1 cellular context compared by ENCODE assay signal in the genomic region with DNA sequence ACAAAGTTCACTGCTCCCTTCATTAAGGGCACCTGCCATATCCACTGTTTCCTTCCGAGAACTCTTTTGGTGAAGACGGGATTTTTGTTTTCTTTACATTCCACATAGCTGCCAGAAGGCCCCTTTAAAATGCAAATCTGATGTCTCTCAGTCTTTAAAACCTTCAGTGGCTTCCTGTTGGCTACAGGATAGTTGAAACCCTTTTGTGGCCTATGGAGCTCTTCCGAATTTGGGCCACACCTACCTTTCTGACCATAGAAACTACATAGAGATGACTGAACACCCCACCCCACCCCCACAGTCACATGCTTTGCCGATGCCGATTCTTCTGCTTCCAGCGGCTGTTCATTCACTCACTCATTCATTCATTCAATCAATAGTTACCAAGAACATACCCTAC.
TF ChIP-seq lines count a peak whose summit lies in the region.

No MANE protein-coding gene starts in this region.

TF ChIP-seq in WTC11, 78 proteins besides CTCF, POLR2A, EP300 and RAD21:
- TF ChIP-seq, protein P1, sequence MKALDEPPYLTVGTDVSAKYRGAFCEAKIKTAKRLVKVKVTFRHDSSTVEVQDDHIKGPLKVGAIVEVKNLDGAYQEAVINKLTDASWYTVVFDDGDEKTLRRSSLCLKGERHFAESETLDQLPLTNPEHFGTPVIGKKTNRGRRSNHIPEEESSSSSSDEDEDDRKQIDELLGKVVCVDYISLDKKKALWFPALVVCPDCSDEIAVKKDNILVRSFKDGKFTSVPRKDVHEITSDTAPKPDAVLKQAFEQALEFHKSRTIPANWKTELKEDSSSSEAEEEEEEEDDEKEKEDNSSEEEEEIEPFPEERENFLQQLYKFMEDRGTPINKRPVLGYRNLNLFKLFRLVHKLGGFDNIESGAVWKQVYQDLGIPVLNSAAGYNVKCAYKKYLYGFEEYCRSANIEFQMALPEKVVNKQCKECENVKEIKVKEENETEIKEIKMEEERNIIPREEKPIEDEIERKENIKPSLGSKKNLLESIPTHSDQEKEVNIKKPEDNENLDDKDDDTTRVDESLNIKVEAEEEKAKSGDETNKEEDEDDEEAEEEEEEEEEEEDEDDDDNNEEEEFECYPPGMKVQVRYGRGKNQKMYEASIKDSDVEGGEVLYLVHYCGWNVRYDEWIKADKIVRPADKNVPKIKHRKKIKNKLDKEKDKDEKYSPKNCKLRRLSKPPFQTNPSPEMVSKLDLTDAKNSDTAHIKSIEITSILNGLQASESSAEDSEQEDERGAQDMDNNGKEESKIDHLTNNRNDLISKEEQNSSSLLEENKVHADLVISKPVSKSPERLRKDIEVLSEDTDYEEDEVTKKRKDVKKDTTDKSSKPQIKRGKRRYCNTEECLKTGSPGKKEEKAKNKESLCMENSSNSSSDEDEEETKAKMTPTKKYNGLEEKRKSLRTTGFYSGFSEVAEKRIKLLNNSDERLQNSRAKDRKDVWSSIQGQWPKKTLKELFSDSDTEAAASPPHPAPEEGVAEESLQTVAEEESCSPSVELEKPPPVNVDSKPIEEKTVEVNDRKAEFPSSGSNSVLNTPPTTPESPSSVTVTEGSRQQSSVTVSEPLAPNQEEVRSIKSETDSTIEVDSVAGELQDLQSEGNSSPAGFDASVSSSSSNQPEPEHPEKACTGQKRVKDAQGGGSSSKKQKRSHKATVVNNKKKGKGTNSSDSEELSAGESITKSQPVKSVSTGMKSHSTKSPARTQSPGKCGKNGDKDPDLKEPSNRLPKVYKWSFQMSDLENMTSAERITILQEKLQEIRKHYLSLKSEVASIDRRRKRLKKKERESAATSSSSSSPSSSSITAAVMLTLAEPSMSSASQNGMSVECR (CRISPR knock-in tag; IDR thresholded peaks at IDR 0.05; ENCODE audit: borderline replicate concordance), result no peak
- TF ChIP-seq PRRX2 (CRISPR knock-in tag; IDR thresholded peaks at IDR 0.05) (no peak), EMX1 (CRISPR knock-in tag; IDR thresholded peaks at IDR 0.05) (no peak), TCF7 (CRISPR knock-in tag; IDR thresholded peaks at IDR 0.05; ENCODE audit: low read depth) (no peak), FOXJ3 (CRISPR knock-in tag; IDR thresholded peaks at IDR 0.05; ENCODE audit: borderline replicate concordance) (no peak), NFE2L1 (CRISPR knock-in tag; IDR thresholded peaks at IDR 0.05) (no peak), SMAD3 (CRISPR knock-in tag; IDR thresholded peaks at IDR 0.05; ENCODE audit: borderline replicate concordance) (no peak), ZNF138 (CRISPR knock-in tag; conservative IDR thresholded peaks at IDR 0.05) (no peak), MYBL2 (CRISPR knock-in tag; IDR thresholded peaks at IDR 0.05) (no peak), NR3C1 (CRISPR knock-in tag; conservative IDR thresholded peaks at IDR 0.05; ENCODE audit: low read depth) (no peak), CBFB (CRISPR knock-in tag; IDR thresholded peaks at IDR 0.05; ENCODE audit: low read depth) (no peak), SOX15 (CRISPR knock-in tag; IDR thresholded peaks at IDR 0.05) (no peak), MXD4 (CRISPR knock-in tag; IDR thresholded peaks at IDR 0.05; ENCODE audit: borderline replicate concordance) (no peak)
- TF ChIP-seq, protein P2, sequence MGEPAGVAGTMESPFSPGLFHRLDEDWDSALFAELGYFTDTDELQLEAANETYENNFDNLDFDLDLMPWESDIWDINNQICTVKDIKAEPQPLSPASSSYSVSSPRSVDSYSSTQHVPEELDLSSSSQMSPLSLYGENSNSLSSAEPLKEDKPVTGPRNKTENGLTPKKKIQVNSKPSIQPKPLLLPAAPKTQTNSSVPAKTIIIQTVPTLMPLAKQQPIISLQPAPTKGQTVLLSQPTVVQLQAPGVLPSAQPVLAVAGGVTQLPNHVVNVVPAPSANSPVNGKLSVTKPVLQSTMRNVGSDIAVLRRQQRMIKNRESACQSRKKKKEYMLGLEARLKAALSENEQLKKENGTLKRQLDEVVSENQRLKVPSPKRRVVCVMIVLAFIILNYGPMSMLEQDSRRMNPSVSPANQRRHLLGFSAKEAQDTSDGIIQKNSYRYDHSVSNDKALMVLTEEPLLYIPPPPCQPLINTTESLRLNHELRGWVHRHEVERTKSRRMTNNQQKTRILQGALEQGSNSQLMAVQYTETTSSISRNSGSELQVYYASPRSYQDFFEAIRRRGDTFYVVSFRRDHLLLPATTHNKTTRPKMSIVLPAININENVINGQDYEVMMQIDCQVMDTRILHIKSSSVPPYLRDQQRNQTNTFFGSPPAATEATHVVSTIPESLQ (CRISPR knock-in tag; IDR thresholded peaks at IDR 0.05), result no peak
- TF ChIP-seq, protein P3, sequence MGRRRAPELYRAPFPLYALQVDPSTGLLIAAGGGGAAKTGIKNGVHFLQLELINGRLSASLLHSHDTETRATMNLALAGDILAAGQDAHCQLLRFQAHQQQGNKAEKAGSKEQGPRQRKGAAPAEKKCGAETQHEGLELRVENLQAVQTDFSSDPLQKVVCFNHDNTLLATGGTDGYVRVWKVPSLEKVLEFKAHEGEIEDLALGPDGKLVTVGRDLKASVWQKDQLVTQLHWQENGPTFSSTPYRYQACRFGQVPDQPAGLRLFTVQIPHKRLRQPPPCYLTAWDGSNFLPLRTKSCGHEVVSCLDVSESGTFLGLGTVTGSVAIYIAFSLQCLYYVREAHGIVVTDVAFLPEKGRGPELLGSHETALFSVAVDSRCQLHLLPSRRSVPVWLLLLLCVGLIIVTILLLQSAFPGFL (CRISPR knock-in tag; IDR thresholded peaks at IDR 0.05; ENCODE audit: borderline replicate concordance), result no peak
- TF ChIP-seq, protein P4, sequence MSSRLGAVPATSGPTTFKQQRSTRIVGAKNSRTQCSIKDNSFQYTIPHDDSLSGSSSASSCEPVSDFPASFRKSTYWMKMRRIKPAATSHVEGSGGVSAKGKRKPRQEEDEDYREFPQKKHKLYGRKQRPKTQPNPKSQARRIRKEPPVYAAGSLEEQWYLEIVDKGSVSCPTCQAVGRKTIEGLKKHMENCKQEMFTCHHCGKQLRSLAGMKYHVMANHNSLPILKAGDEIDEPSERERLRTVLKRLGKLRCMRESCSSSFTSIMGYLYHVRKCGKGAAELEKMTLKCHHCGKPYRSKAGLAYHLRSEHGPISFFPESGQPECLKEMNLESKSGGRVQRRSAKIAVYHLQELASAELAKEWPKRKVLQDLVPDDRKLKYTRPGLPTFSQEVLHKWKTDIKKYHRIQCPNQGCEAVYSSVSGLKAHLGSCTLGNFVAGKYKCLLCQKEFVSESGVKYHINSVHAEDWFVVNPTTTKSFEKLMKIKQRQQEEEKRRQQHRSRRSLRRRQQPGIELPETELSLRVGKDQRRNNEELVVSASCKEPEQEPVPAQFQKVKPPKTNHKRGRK (CRISPR knock-in tag; IDR thresholded peaks at IDR 0.05; ENCODE audit: borderline replicate concordance), result no peak
- TF ChIP-seq, protein P5, sequence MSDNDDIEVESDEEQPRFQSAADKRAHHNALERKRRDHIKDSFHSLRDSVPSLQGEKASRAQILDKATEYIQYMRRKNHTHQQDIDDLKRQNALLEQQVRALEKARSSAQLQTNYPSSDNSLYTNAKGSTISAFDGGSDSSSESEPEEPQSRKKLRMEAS (CRISPR knock-in tag; IDR thresholded peaks at IDR 0.05), result no peak
